In the genomic region with DNA sequence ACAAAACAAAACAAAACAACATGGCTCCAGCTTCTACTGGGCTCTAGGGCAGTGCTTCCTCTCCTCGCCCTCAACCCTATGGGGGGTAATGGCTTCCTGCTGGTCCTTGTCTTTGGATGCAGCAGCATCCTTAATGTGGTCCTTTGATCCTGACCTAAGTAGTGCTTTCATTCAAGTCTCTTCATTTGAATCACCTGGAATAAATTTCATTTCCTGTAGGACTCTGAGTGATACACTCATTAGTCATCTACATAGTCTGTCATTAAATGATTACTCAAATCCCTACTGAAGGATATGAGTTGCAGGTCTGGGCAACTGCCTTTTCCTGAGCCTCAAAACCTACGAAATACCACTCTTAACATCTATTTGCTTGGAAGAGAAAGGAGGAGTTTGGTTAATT, we compare ENCODE assay signal across 17 cellular contexts. TPM values are rescaled to one million over a fixed set of nuclear protein-coding genes. Genes with fewer than 3 reads are reported as not detected.
DNase-seq lines count a peak whose midpoint lies in the region; ATAC-seq and TF ChIP-seq lines count a peak whose summit lies in the region.
"Had no signal": no experiment of that assay in that cellular context is flagged by ENCODE, and none has a peak within 500 bp of the region (broad histone marks: within the 10 kb centered on the region; RNA-seq: fewer than 3 reads in every experiment).

No MANE protein-coding gene starts in this region.

- H3K27ac Mint-ChIP-seq in activated T-cell treated with anti-CD3 and anti-CD28 coated beads, Interleukin-2, amount 50 U/mL, for 24 hours: peak overlapping the region; percentile 95
- H3K27ac Mint-ChIP-seq in stimulated activated naive B cell treated with anti-CD40 and anti-IgM and Interleukin-4, amounts not matched to agents 10 μg/mL and 1 μg/mL and 100 μg/mL, for 72 hours: peak overlapping the region; percentile 74
- H3K27ac Mint-ChIP-seq: brain had no signal

- intact Hi-C loops in Panc1 (cut with micrococcal nuclease; ENCODE audit: unreplicated experiment) (loop anchor here (10.0 kb wide), 1 partner anchor 77 kb away; no protein-coding TSS in a partner anchor), mammary epithelial cell (cut with micrococcal nuclease) (loop anchor here (2.0 kb wide), 1 partner anchor 71 kb away; no protein-coding TSS in a partner anchor)

- no peak overlapping the region for H3K4me3 ChIP-seq in Panc1 (ENCODE audit: low read depth in 2 of 2, low read length in 2 of 2)
- no peak overlapping the region for H3K4me3 ChIP-seq in mammary epithelial cell (replicated peaks in 1 of 3; ENCODE audit: insufficient read depth in 1 of 3, low read depth in 2 of 3, low read length in 3 of 3)
- H3K4me3 ChIP-seq in H7 (ENCODE audit: insufficient read depth, low read depth, low read length): no peak overlapping the region
- H3K4me3 ChIP-seq in hepatocyte: no peak overlapping the region
- H3K4me3 ChIP-seq: lung, spleen, upper lobe of left lung had no signal

- no peak overlapping the region for H3K9ac ChIP-seq in mammary epithelial cell (ENCODE audit: insufficient read depth, low read length)

- H3K36me3 ChIP-seq in Panc1 (ENCODE audit: control insufficient read depth, insufficient read depth, low read length): no peaks in the 10 kb centered on the region
- no peaks in the 10 kb centered on the region for H3K36me3 ChIP-seq in mammary epithelial cell (ENCODE audit: insufficient read depth, low read length)
- H3K36me3 ChIP-seq in H7 (replicated peaks; ENCODE audit: control insufficient read depth, insufficient read depth, low read length): no peaks in the 10 kb centered on the region
- H3K36me3 ChIP-seq in hepatocyte (replicated peaks; ENCODE audit: insufficient read depth, low read depth): no peaks in the 10 kb centered on the region
- H3K36me3 ChIP-seq: upper lobe of left lung had no signal

- no peaks in the 10 kb centered on the region for H4K20me1 ChIP-seq in mammary epithelial cell (ENCODE audit: insufficient read depth, low read length)
- no peaks in the 10 kb centered on the region for H4K20me1 ChIP-seq in hepatocyte (ENCODE audit: insufficient read depth, poor library complexity, severe bottlenecking)

- H3K9me3 ChIP-seq in Panc1 (ENCODE audit: control insufficient read depth, insufficient read depth, low read depth, low read length) (peaks cover 3% of the 10 kb centered on the region; the same call in 1 of the 2 replicates), mammary epithelial cell (replicated peaks; ENCODE audit: insufficient read depth, low read length) (no peaks in the 10 kb centered on the region), hepatocyte (ENCODE audit: low read depth) (no peaks in the 10 kb centered on the region)
- H3K9me3 ChIP-seq: spleen, upper lobe of left lung had no signal

- TF ChIP-seq CTCF in Panc1 (IDR thresholded peaks at IDR 0.05): no peak
- TF ChIP-seq CTCF in mammary epithelial cell (conservative IDR thresholded peaks at IDR 0.05 in 1 of 2, IDR thresholded peaks at IDR 0.05 in 1 of 2; ENCODE audit: extremely low read depth in 1 of 2, insufficient read depth in 1 of 2, low read depth in 1 of 2, low read length in 2 of 2): no peak
- no peak for TF ChIP-seq CTCF in hepatocyte (IDR thresholded peaks at IDR 0.05; ENCODE audit: poor library complexity)

- POLR2A ChIA-PET in Panc1 (lab: Charles Lee): no interaction called here

- WGBS in mammary epithelial cell (ENCODE audit: low coverage, missing lambda C conversion rate): 0% methylated on average over 2 of the region's 2 CpGs
- WGBS in hepatocyte (ENCODE audit: low lambda C conversion rate, missing lambda C conversion rate): 94% methylated on average over 2 of the region's 2 CpGs

- peak; percentile 47 for DNase-seq in activated T-cell treated with anti-CD3 and anti-CD28 coated beads, Interleukin-2, amount 50 U/mL, for 24 hours
- DNase-seq in activated T-cell treated with anti-CD3 and anti-CD28 coated beads for 4 hours: no peak
- no peak for DNase-seq in Panc1 (ENCODE audit: low read depth, low spot score)
- DNase-seq in mammary epithelial cell: peak; percentile 91
- no peak for DNase-seq in stimulated activated naive B cell treated with anti-CD40 and anti-IgM and Interleukin-4, amounts not matched to agents 10 μg/mL and 1 μg/mL and 100 μg/mL, for 72 hours
- no peak for DNase-seq in nucleus accumbens (lab: John Stamatoyannopoulos, UW)
- no peak for DNase-seq in H7
- DNase-seq in hepatocyte (ENCODE audit: low spot score): no peak
- DNase-seq: DND-41, hippocampal formation, KBM-7, NCI-H1694 treated with DMSO at 0.1 percent for 48 hours, spleen had no signal

- CTCF ChIA-PET in Panc1 (lab: Charles Lee) (no interaction called here), mammary epithelial cell (lab: Charles Lee; ENCODE audit: low non-redundant PET) (no interaction called here)

- H3K4me1 Mint-ChIP-seq in activated T-cell treated with anti-CD3 and anti-CD28 coated beads, Interleukin-2, amount 50 U/mL, for 24 hours (ENCODE audit: low read depth): peaks cover 78% of the 10 kb centered on the region
- peaks cover 37 to 62% of the 10 kb centered on the region in 2 donors for H3K4me1 Mint-ChIP-seq in stimulated activated naive B cell treated with anti-CD40 and anti-IgM and Interleukin-4, amounts not matched to agents 10 μg/mL and 1 μg/mL and 100 μg/mL, for 72 hours

- H3K9me3 Mint-ChIP-seq in activated T-cell treated with anti-CD3 and anti-CD28 coated beads, Interleukin-2, amount 50 U/mL, for 24 hours: no peaks in the 10 kb centered on the region
- H3K9me3 Mint-ChIP-seq in stimulated activated naive B cell treated with anti-CD40 and anti-IgM and Interleukin-4, amounts not matched to agents 10 μg/mL and 1 μg/mL and 100 μg/mL, for 72 hours: peaks cover 0 to 3% of the 10 kb centered on the region in 2 donors

- H3K27me3 ChIP-seq in Panc1 (ENCODE audit: control insufficient read depth, insufficient read depth, low read length) (no peaks in the 10 kb centered on the region), mammary epithelial cell (ENCODE audit: insufficient read depth, low read length) (no peaks in the 10 kb centered on the region), H7 (ENCODE audit: control insufficient read depth, insufficient read depth, low read length) (no peaks in the 10 kb centered on the region), hepatocyte (no peaks in the 10 kb centered on the region)
- H3K27me3 ChIP-seq: spleen, upper lobe of left lung had no signal

- H3K79me2 ChIP-seq in mammary epithelial cell (ENCODE audit: insufficient read depth, low read length): no peaks in the 10 kb centered on the region
- no peaks in the 10 kb centered on the region for H3K79me2 ChIP-seq in hepatocyte

- no peaks in the 10 kb centered on the region for H3K27me3 Mint-ChIP-seq in activated T-cell treated with anti-CD3 and anti-CD28 coated beads, Interleukin-2, amount 50 U/mL, for 24 hours
- no peaks in the 10 kb centered on the region for H3K27me3 Mint-ChIP-seq in stimulated activated naive B cell treated with anti-CD40 and anti-IgM and Interleukin-4, amounts not matched to agents 10 μg/mL and 1 μg/mL and 100 μg/mL, for 72 hours

- H2AFZ ChIP-seq in mammary epithelial cell (ENCODE audit: low read depth, low read length) (no peak overlapping the region), hepatocyte (no peak overlapping the region)

- H3K4me2 ChIP-seq in mammary epithelial cell (ENCODE audit: insufficient read depth, low read depth, low read length): no peak overlapping the region
- no peak overlapping the region for H3K4me2 ChIP-seq in hepatocyte

- no peak for ATAC-seq in Panc1
- ATAC-seq in stimulated activated naive B cell treated with anti-CD40 and anti-IgM and Interleukin-4, amounts not matched to agents 10 μg/mL and 1 μg/mL and 100 μg/mL, for 72 hours (replicated peaks): peak; percentile 48 to 76

- H3K4me3 Mint-ChIP-seq in activated T-cell treated with anti-CD3 and anti-CD28 coated beads, Interleukin-2, amount 50 U/mL, for 24 hours: no peak overlapping the region
- H3K4me3 Mint-ChIP-seq in stimulated activated naive B cell treated with anti-CD40 and anti-IgM and Interleukin-4, amounts not matched to agents 10 μg/mL and 1 μg/mL and 100 μg/mL, for 72 hours: no peak overlapping the region
- H3K4me3 Mint-ChIP-seq: brain had no signal

- BruUV-seq in Panc1 (replicated peaks; lab: Mats Ljungman, UMichigan): no TSS peak
- BruUV-seq in mammary epithelial cell (replicated peaks; lab: Mats Ljungman, UMichigan): no TSS peak

- in situ Hi-C loops in Panc1 (cut with HindIII; ENCODE audit: low pct_unique_long_range_greater_than_20kb, low sequenced_read_pairs): no loop called here
- in situ Hi-C loops in mammary epithelial cell (cut with MboI; ENCODE audit: low sequenced_read_pairs in 2 of 2): no loop called here

- peaks cover 34% of the 10 kb centered on the region for H3K36me3 Mint-ChIP-seq in activated T-cell treated with anti-CD3 and anti-CD28 coated beads, Interleukin-2, amount 50 U/mL, for 24 hours (ENCODE audit: low read depth)
- peaks cover 11 to 25% of the 10 kb centered on the region in 2 donors for H3K36me3 Mint-ChIP-seq in stimulated activated naive B cell treated with anti-CD40 and anti-IgM and Interleukin-4, amounts not matched to agents 10 μg/mL and 1 μg/mL and 100 μg/mL, for 72 hours
- H3K36me3 Mint-ChIP-seq: brain had no signal

- H3K4me1 ChIP-seq in Panc1 (ENCODE audit: control insufficient read depth, insufficient read depth, low read length) (peaks cover 25% of the 10 kb centered on the region), mammary epithelial cell (ENCODE audit: insufficient read depth, low read length) (peaks cover 46% of the 10 kb centered on the region), hepatocyte (ENCODE audit: insufficient read depth) (peaks cover 16% of the 10 kb centered on the region)

- H3K27ac ChIP-seq in Panc1 (ENCODE audit: low read length) (peak overlapping the region; percentile 69), mammary epithelial cell (ENCODE audit: insufficient read depth, low read depth, low read length) (peak overlapping the region; percentile 75), hepatocyte (no peak overlapping the region)
- H3K27ac ChIP-seq: spleen, upper lobe of left lung had no signal

- dilution Hi-C loops in mammary epithelial cell (cut with HindIII; ENCODE audit: low sequenced_read_pairs): no loop called here

- H3K9me2 ChIP-seq in hepatocyte (replicated peaks; ENCODE audit: insufficient read depth): no peaks in the 10 kb centered on the region

RNA-seq across cellular contexts. Expression of gene RHOH, which starts 54.5 kb away (rescaled TPM):
- total RNA-seq in Panc1 (2021; ENCODE audit: unreplicated experiment) (1.2 TPM), mammary epithelial cell (not detected), hepatocyte (0.36 TPM in 1 of 2 replicates, not detected in the other)
- polyA plus RNA-seq in Panc1 (2012; ENCODE audit: insufficient read length): 0.29 TPM
- polyA plus RNA-seq in mammary epithelial cell (not detected), hepatocyte (not detected in 2 replicates)
- polyA minus RNA-seq in mammary epithelial cell: not detected
- total RNA-seq in H7 (2014; rRNA removed; shearing (Covaris generic)): 1.4 and 2.1 TPM in 2 replicates
- total RNA-seq: osteoblast had no signal

Comparison
In these comparisons a context has a peak if more than half of its experiments do, and no peak if none do; other contexts are left out.
1. DNase-seq: peak in activated T-cell treated with anti-CD3 and anti-CD28 coated beads, Interleukin-2, amount 50 U/mL, for 24 hours (single experiment) and mammary epithelial cell (single experiment); none in activated T-cell treated with anti-CD3 and anti-CD28 coated beads for 4 hours (single experiment), Panc1 (single experiment), stimulated activated naive B cell treated with anti-CD40 and anti-IgM and Interleukin-4, amounts not matched to agents 10 μg/mL and 1 μg/mL and 100 μg/mL, for 72 hours (single experiment), nucleus accumbens (0 of 56), H7 (single experiment) and hepatocyte (single experiment).